2 cellular contexts compared by ENCODE assay signal in the genomic region with DNA sequence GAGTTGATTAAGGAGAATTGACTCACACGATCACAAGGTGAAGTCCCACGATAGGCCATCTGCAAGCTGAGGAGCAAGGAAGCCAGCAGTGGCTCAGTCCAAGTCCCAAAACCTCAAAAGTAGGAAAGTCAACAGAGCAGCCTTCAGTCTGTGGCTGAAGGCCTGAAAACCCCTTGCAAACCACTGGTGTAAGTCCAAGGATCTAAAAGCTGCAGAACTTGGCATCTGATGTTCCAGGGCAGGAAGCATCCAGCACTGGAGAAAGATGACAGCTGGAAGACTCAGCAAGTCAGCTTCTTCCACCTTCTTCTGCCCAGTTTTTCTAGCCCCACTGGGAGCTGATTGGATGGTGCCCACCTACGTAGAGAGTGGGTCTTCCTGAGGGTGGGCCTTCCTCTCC. TPM values are rescaled to one million over a fixed set of nuclear protein-coding genes. Genes with fewer than 3 reads are reported as not detected.
"Had no signal": no experiment of that assay in that cellular context is flagged by ENCODE, and none has a peak within 500 bp of the region (broad histone marks: within the 10 kb centered on the region; RNA-seq: fewer than 3 reads in every experiment).

No MANE protein-coding gene starts in this region.

RNA-seq across cellular contexts. Expression of a gene that starts 33.4 kb away (rescaled TPM):
- total RNA-seq: occipital lobe, osteoblast had no signal
